ENCODE assay signal across 7 cellular contexts in the genomic region with DNA sequence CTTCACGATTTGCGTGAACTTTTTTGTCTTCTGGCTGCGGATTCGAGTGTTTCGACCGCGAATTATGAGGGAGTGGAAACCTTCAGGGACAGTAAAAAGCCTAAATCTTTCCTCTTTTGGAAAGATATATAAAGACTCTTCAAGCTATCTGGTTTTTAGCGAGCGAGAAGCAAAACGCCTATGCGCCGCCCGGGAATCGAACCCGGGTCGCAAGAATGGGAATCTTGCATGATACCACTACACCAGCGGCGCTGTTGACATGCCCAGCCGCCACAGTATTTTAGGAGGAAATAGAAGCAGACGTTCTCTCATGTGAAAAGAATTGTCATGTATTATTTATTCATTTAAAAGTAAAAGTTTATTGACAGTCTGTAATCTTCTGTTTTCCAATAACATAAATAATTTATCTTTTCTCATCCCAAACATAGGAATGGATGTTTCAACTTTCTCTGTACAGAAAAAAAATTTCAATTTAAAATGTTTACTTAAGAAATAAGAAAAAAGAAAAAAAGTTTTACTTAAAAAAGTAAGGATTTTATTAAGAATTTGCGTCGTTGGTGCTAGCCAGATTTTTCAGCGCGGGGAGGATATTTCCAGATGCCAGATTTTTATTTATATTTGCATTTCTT. TPM values are rescaled to one million over a fixed set of nuclear protein-coding genes. Genes with fewer than 3 reads are reported as not detected.
DNase-seq lines count a peak whose midpoint lies in the region; ATAC-seq and TF ChIP-seq lines count a peak whose summit lies in the region.

No MANE protein-coding gene starts in this region.

- H3K4me3 Mint-ChIP-seq in activated CD4-positive, alpha-beta T cell treated with anti-CD3 and anti-CD28 coated beads, Interleukin-2, amount 10 ng/mL, durations not matched to agents 7 days and 5 days, result peak overlapping the region; percentile 86

- H3K4me3 ChIP-seq in dorsolateral prefrontal cortex, result peak overlapping the region; percentile 62 to 100 (median 92)

- no peaks in the 10 kb centered on the region for H3K9me3 Mint-ChIP-seq in activated CD4-positive, alpha-beta T cell treated with anti-CD3 and anti-CD28 coated beads, Interleukin-2, amount 10 ng/mL, durations not matched to agents 7 days and 5 days

- intact Hi-C loops in dorsolateral prefrontal cortex (cut with DNase I), result loop anchor here (1.0 to 10.0 kb wide), 5 partner anchors 44 to 335 kb away; partner anchors contain the start of genes C2orf42 (in 2 of the 2), MXD1 (in 1 of the 2) and SNRPG (in 1 of the 2)

- peak; percentile 45 for ATAC-seq in GM18909 (IDR thresholded peaks at IDR 0.05; ENCODE audit: poor library complexity, unreplicated experiment)
- ATAC-seq in HG03108 (IDR thresholded peaks at IDR 0.05; ENCODE audit: unreplicated experiment), result peak; percentile 38

- peaks cover 33% of the 10 kb centered on the region for H3K4me1 Mint-ChIP-seq in activated CD4-positive, alpha-beta T cell treated with anti-CD3 and anti-CD28 coated beads, Interleukin-2, amount 10 ng/mL, durations not matched to agents 7 days and 5 days

- H3K27me3 Mint-ChIP-seq in activated CD4-positive, alpha-beta T cell treated with anti-CD3 and anti-CD28 coated beads, Interleukin-2, amount 10 ng/mL, durations not matched to agents 7 days and 5 days, result no peaks in the 10 kb centered on the region

- DNase-seq in NCI-H345 (lab: John Stamatoyannopoulos, UW), result peak; percentile 93
- peak; percentile 92 for DNase-seq in activated CD4-positive, alpha-beta T cell treated with anti-CD3 and anti-CD28 coated beads, Interleukin-2, amount 10 ng/mL, durations not matched to agents 7 days and 5 days
- peak; percentile 84 to 98 (median 92) for DNase-seq in dorsolateral prefrontal cortex
- DNase-seq in mesenteric fat pad (ENCODE audit: low spot score), result peak; percentile 93
- peak; percentile 69 for DNase-seq in stimulated activated CD8-positive, alpha-beta memory T cell treated with anti-CD3 and anti-CD28 coated beads, Interleukin-12 subunit alpha, Interleukin-12 subunit beta, amount 100 ng/mL, for 24 hours (ENCODE audit: extremely low read depth)

- peaks cover 19% of the 10 kb centered on the region for H3K36me3 Mint-ChIP-seq in activated CD4-positive, alpha-beta T cell treated with anti-CD3 and anti-CD28 coated beads, Interleukin-2, amount 10 ng/mL, durations not matched to agents 7 days and 5 days (ENCODE audit: low read depth)

- no peaks in the 10 kb centered on the region for H3K27me3 ChIP-seq in dorsolateral prefrontal cortex

- H3K27ac ChIP-seq in dorsolateral prefrontal cortex, result peak overlapping the region; percentile 77 to 100 (median 98)

- H3K27ac Mint-ChIP-seq in activated CD4-positive, alpha-beta T cell treated with anti-CD3 and anti-CD28 coated beads, Interleukin-2, amount 10 ng/mL, durations not matched to agents 7 days and 5 days, result peak overlapping the region; percentile 96

- POLR2A ChIA-PET in activated CD4-positive, alpha-beta T cell treated with anti-CD3 and anti-CD28 coated beads, Interleukin-2, amount 10 ng/mL, durations not matched to agents 7 days and 5 days (lab: Charles Lee), result no interaction called here

- CTCF ChIA-PET in activated CD4-positive, alpha-beta T cell treated with anti-CD3 and anti-CD28 coated beads, Interleukin-2, amount 10 ng/mL, durations not matched to agents 7 days and 5 days (lab: Charles Lee), result interaction anchor here (1.3 to 1.4 kb wide), 2 partner anchors 8 to 10 kb away, joined by 3 to 4 read pairs; partner anchors contain the start of gene PCYOX1

- TF ChIP-seq CTCF in dorsolateral prefrontal cortex (IDR thresholded peaks at IDR 0.05 in 54 of 56, conservative IDR thresholded peaks at IDR 0.05 in 2 of 56; ENCODE audit: low read depth in 1 of 56, partially characterized antibody in 56 of 56), result peak in 14 of 56 donors; percentile 5 to 44 (median 22)

RNA-seq across cellular contexts. Expression of gene TIA1, which starts 0.5 kb away (rescaled TPM):
- total RNA-seq in activated CD4-positive, alpha-beta T cell treated with anti-CD3 and anti-CD28 coated beads, Interleukin-2, amount 10 ng/mL, durations not matched to agents 7 days and 5 days, result 100 to 1,000 TPM; 133 to 146 TPM
- total RNA-seq in dorsolateral prefrontal cortex (100 to 1,000 TPM in 116 of 120 experiments, 10 to 100 TPM in 4; 80.0 to 187 (median 133) TPM), mesenteric fat pad (57.1 TPM)

RNA-seq across cellular contexts. Expression of gene PCYOX1, which starts 9.0 kb away (rescaled TPM):
- 10 to 100 TPM; 15.5 to 17.0 TPM for total RNA-seq in activated CD4-positive, alpha-beta T cell treated with anti-CD3 and anti-CD28 coated beads, Interleukin-2, amount 10 ng/mL, durations not matched to agents 7 days and 5 days
- total RNA-seq in dorsolateral prefrontal cortex, result 100 to 1,000 TPM in 1 of 120 experiments, 10 to 100 TPM in 119; 43.0 to 105 (median 70.8) TPM
- 89.5 TPM for total RNA-seq in mesenteric fat pad

RNA-seq across cellular contexts. Expression of gene SNRPG, which starts 44.6 kb away (rescaled TPM):
- total RNA-seq in activated CD4-positive, alpha-beta T cell treated with anti-CD3 and anti-CD28 coated beads, Interleukin-2, amount 10 ng/mL, durations not matched to agents 7 days and 5 days, result 100 to 1,000 TPM; 307 to 364 TPM
- total RNA-seq in dorsolateral prefrontal cortex (10 to 100 TPM; 26.8 to 64.2 (median 41.0) TPM), mesenteric fat pad (116 TPM)

RNA-seq across cellular contexts. Expression of gene FAM136A, which starts 52.9 kb away (rescaled TPM):
- total RNA-seq in activated CD4-positive, alpha-beta T cell treated with anti-CD3 and anti-CD28 coated beads, Interleukin-2, amount 10 ng/mL, durations not matched to agents 7 days and 5 days, result 10 to 100 TPM; 33.4 to 37.4 TPM
- 10 to 100 TPM in 119 of 120 experiments, 1 to 10 TPM in 1; 9.5 to 27.5 (median 18.9) TPM for total RNA-seq in dorsolateral prefrontal cortex
- 25.9 TPM for total RNA-seq in mesenteric fat pad

RNA-seq across cellular contexts. Expression of gene C2orf42, which starts 58.1 kb away (rescaled TPM):
- total RNA-seq in activated CD4-positive, alpha-beta T cell treated with anti-CD3 and anti-CD28 coated beads, Interleukin-2, amount 10 ng/mL, durations not matched to agents 7 days and 5 days, result 10 to 100 TPM; 26.0 to 27.9 TPM
- 10 to 100 TPM; 20.6 to 44.6 (median 32.0) TPM for total RNA-seq in dorsolateral prefrontal cortex
- total RNA-seq in mesenteric fat pad, result 10.9 TPM

Comparison
In these comparisons a context has a peak if more than half of its experiments do, and no peak if none do; other contexts are left out.
1. Peak in every context shown above with its lines: DNase-seq, ATAC-seq, H3K4me3 ChIP-seq and H3K27ac ChIP-seq.